ENCODE assay signal across 19 cellular contexts in genomic region chr22:33796494-33796893, GRCh38.
A peak's percentile ranks its signal among the peaks of the same experiment; 100 is the strongest.
DNase-seq lines count a peak whose midpoint lies in the region; ATAC-seq and TF ChIP-seq lines count a peak whose summit lies in the region.
"Had no signal": no experiment of that assay in that cellular context is flagged by ENCODE, and none has a peak within 500 bp of the region (broad histone marks: within the 10 kb centered on the region; RNA-seq: fewer than 3 reads in every experiment).

No MANE protein-coding gene starts in this region.

- H3K4me3 ChIP-seq in LNCaP clone FGC (ENCODE audit: low read depth, low read length) (no peak overlapping the region), WERI-Rb-1 (ENCODE audit: low read depth, low read length) (no peak overlapping the region)
- H3K4me3 ChIP-seq: adrenal gland, esophagus squamous epithelium, lung, skin epidermis had no signal

- no peak for ATAC-seq in GM21786 (IDR thresholded peaks at IDR 0.05; ENCODE audit: unreplicated experiment)
- ATAC-seq: SK-N-SH treated with all-trans-retinoic acid at 6 μM for 48 hours had no signal

- peaks cover 14% of the 10 kb centered on the region for H3K36me3 Mint-ChIP-seq in neural crest cell (ENCODE audit: low read depth)

- no peaks in the 10 kb centered on the region for H3K27me3 Mint-ChIP-seq in neural crest cell (ENCODE audit: low read depth)

- H3K36me3 ChIP-seq in WERI-Rb-1, result no peaks in the 10 kb centered on the region
- H3K36me3 ChIP-seq: adrenal gland, esophagus squamous epithelium had no signal

- peak; percentile 68 for DNase-seq in NCI-H446 treated with DMSO at 0.1 percent for 48 hours (lab: John Stamatoyannopoulos, UW)
- no peak for DNase-seq in NCI-H446 (lab: John Stamatoyannopoulos, UW)
- no peak for DNase-seq in LNCaP clone FGC (ENCODE audit: low read depth)
- no peak for DNase-seq in WERI-Rb-1
- DNase-seq in neural crest cell (ENCODE audit: low read depth, low spot score), result no peak
- no peak for DNase-seq in HuH-7 (ENCODE audit: low spot score)
- DNase-seq: activated CD4-positive, alpha-beta T cell treated with anti-CD3 and anti-CD28 coated beads, Interleukin-2, amount 50 U/mL, for 1 hour; activated CD8-positive, alpha-beta memory T cell treated with anti-CD3 and anti-CD28 coated beads, Interleukin-2, amount 50 U/mL, for 48 hours; activated gamma-delta T cell; esophagus squamous epithelium; NCI-H146; NCI-H524 treated with DMSO at 0.1 percent for 48 hours; posterior cingulate gyrus; stimulated activated CD4-positive, alpha-beta T cell treated with anti-CD3 and anti-CD28 coated beads, Interleukin-4, amount 100 ng/mL, for 1 hour had no signal

- H3K4me1 Mint-ChIP-seq in neural crest cell, result peaks cover 6% of the 10 kb centered on the region

- no peaks in the 10 kb centered on the region for H3K9me3 ChIP-seq in WERI-Rb-1 (ENCODE audit: severe bottlenecking)
- H3K9me3 ChIP-seq: esophagus squamous epithelium had no signal

- no peak overlapping the region for H3K27ac Mint-ChIP-seq in neural crest cell (ENCODE audit: unreplicated experiment)

- peak; percentile 21; the same call in 1 of the 2 replicates for TF ChIP-seq CTCF in LNCaP clone FGC (IDR thresholded peaks at IDR 0.05; ENCODE audit: control insufficient read depth, extremely low read depth, insufficient read depth)
- peak; percentile 17; the same call in 1 of the 2 replicates for TF ChIP-seq CTCF in WERI-Rb-1 (IDR thresholded peaks at IDR 0.05; ENCODE audit: low read depth, low read length)
- peak; percentile 24 for TF ChIP-seq CTCF in neural crest cell (conservative IDR thresholded peaks at IDR 0.05)

- no peak overlapping the region for H3K4me3 Mint-ChIP-seq in neural crest cell

- no peak overlapping the region for H3K27ac ChIP-seq in WERI-Rb-1
- H3K27ac ChIP-seq: adrenal gland, esophagus squamous epithelium, skin epidermis had no signal

- H3K9me3 Mint-ChIP-seq in neural crest cell, result peaks cover 16% of the 10 kb centered on the region

- no peaks in the 10 kb centered on the region for H3K27me3 ChIP-seq in WERI-Rb-1 (ENCODE audit: insufficient read depth, low read depth, severe bottlenecking)
- H3K27me3 ChIP-seq: adrenal gland, esophagus squamous epithelium had no signal
